15 cellular contexts compared by ENCODE assay signal in the genomic region with DNA sequence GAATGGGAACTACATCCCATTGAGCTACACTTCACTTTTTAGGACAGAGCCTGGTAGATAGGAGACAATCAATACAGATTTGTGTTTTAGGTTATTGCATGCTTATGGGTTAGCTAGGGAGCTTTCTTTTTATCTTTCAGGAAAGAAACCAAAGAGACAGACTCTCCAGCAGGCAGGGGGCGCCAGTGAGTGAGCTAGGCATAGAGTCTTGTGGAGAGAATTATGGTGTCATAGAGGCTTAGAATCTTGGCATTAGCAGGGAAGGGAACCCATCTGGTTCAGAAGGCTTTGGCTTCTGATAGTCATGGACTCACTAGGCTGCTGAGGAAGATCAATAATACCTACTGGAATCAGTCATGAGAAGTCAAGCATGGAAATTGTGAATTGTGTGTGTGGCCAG. TPM values are rescaled to one million over a fixed set of nuclear protein-coding genes. Genes with fewer than 3 reads are reported as not detected.
DNase-seq lines count a peak whose midpoint lies in the region; ATAC-seq and TF ChIP-seq lines count a peak whose summit lies in the region.
"Had no signal": no experiment of that assay in that cellular context is flagged by ENCODE, and none has a peak within 500 bp of the region (broad histone marks: within the 10 kb centered on the region; RNA-seq: fewer than 3 reads in every experiment).

A gene with protein sequence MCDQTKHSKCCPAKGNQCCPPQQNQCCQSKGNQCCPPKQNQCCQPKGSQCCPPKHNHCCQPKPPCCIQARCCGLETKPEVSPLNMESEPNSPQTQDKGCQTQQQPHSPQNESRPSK (plus strand): TSS at position 281 of the 400 bp plus-strand sequence. CDS start 6,101 bp downstream, outside the sequence.

- no peak within 1 kb of the TSS for H2AFZ ChIP-seq in Loucy (ENCODE audit: low read length)

- no peak for ATAC-seq in HG03280 (IDR thresholded peaks at IDR 0.05; ENCODE audit: unreplicated experiment)

- H3K27me3 Mint-ChIP-seq in chondrocyte (ENCODE audit: low read depth), result peaks cover 5% of the 10 kb centered on the region

- H3K27me3 ChIP-seq in Loucy (ENCODE audit: insufficient read depth, low read length, poor library complexity, severe bottlenecking), result no peaks in the 10 kb centered on the region
- H3K27me3 ChIP-seq: BLaER1 treated with 17β-estradiol and CSF1 and Interleukin-3, amounts not matched to agents 10 nM and 100 nM; right atrium auricular region had no signal

- H3F3A ChIP-seq in Loucy (ENCODE audit: low read depth), result no peaks in the 10 kb centered on the region

- H3K9me3 ChIP-seq in Loucy (ENCODE audit: insufficient read depth, low read depth, low read length), result no peaks in the 10 kb centered on the region
- H3K9me3 ChIP-seq: BLaER1 treated with 17β-estradiol and CSF1 and Interleukin-3, amounts not matched to agents 10 nM and 100 nM; right atrium auricular region had no signal

- no peaks in the 10 kb centered on the region for H3K9me2 ChIP-seq in Loucy (replicated peaks; ENCODE audit: low read depth, low read length)

- peak; percentile 66 for TF ChIP-seq CTCF in Loucy (conservative IDR thresholded peaks at IDR 0.05; ENCODE audit: low read length)
- peak; percentile 9 for TF ChIP-seq CTCF in chondrocyte (IDR thresholded peaks at IDR 0.05)

- no peak within 1 kb of the TSS for H3K9ac ChIP-seq in Loucy (ENCODE audit: low read depth, low read length, poor library complexity, severe bottlenecking)
- H3K9ac ChIP-seq: BLaER1 treated with 17β-estradiol and CSF1 and Interleukin-3, amounts not matched to agents 10 nM and 100 nM had no signal

- no peak within 1 kb of the TSS for H3K4me3 ChIP-seq in Loucy (ENCODE audit: low read length, poor library complexity, severe bottlenecking)
- H3K4me3 ChIP-seq: BLaER1 treated with 17β-estradiol and CSF1 and Interleukin-3, amounts not matched to agents 10 nM and 100 nM; right atrium auricular region; SK-N-MC had no signal

- H3K4me3 Mint-ChIP-seq in chondrocyte (ENCODE audit: unreplicated experiment), result no peak within 1 kb of the TSS

- no peaks in the 10 kb centered on the region for H3K79me2 ChIP-seq in Loucy (ENCODE audit: insufficient read depth, low read length)

- no peaks in the 10 kb centered on the region for H3K36me3 Mint-ChIP-seq in chondrocyte (ENCODE audit: low read depth)

- no peaks in the 10 kb centered on the region for H3K9me3 Mint-ChIP-seq in chondrocyte (ENCODE audit: low read depth)

- H3K36me3 ChIP-seq in Loucy (ENCODE audit: insufficient read depth, low read length), result no peaks in the 10 kb centered on the region
- H3K36me3 ChIP-seq: BLaER1 treated with 17β-estradiol and CSF1 and Interleukin-3, amounts not matched to agents 10 nM and 100 nM; right atrium auricular region had no signal

- no peak within 1 kb of the TSS for H3K27ac Mint-ChIP-seq in chondrocyte (ENCODE audit: unreplicated experiment)

- no peaks in the 10 kb centered on the region for H4K20me1 ChIP-seq in Loucy (ENCODE audit: insufficient read depth, low read length, poor library complexity, severe bottlenecking)
- H4K20me1 ChIP-seq: BLaER1 treated with 17β-estradiol and CSF1 and Interleukin-3, amounts not matched to agents 10 nM and 100 nM had no signal

- peak; percentile 73 for DNase-seq in activated CD8-positive, alpha-beta memory T cell treated with anti-CD3 and anti-CD28 coated beads, Interleukin-2, amount 50 U/mL, for 48 hours
- DNase-seq in activated CD8-positive, alpha-beta memory T cell treated with anti-CD3 and anti-CD28 coated beads for 24 hours, result no peak
- DNase-seq in chondrocyte (ENCODE audit: low spot score) (no peak), DMS153 (lab: John Stamatoyannopoulos, UW) (no peak), NCI-H446 treated with DMSO at 0.1 percent for 48 hours (lab: John Stamatoyannopoulos, UW) (no peak)
- DNase-seq in stimulated activated CD4-positive, alpha-beta T cell treated with anti-CD3 and anti-CD28 coated beads, Interleukin-4, amount 100 ng/mL, for 24 hours, result peak; percentile 8
- DNase-seq: cerebellar nuclear complex, HCEC 1CT, midbrain, NCI-H187 treated with DMSO at 0.1 percent for 48 hours had no signal

- H3K4me1 Mint-ChIP-seq in chondrocyte (ENCODE audit: low read depth), result peaks cover 5% of the 10 kb centered on the region

- no peak within 1 kb of the TSS for H3K4me2 ChIP-seq in Loucy (ENCODE audit: low read depth, low read length, poor library complexity, severe bottlenecking)
- H3K4me2 ChIP-seq: BLaER1 treated with 17β-estradiol and CSF1 and Interleukin-3, amounts not matched to agents 10 nM and 100 nM had no signal

- H3K4me1 ChIP-seq in Loucy (ENCODE audit: insufficient read depth, low read length, poor library complexity, severe bottlenecking), result no peaks in the 10 kb centered on the region
- H3K4me1 ChIP-seq: right atrium auricular region had no signal

RNA-seq across cellular contexts. Expression of the gene that starts here (rescaled TPM):
- total RNA-seq in chondrocyte, result not detected in 3 replicates
- total RNA-seq: right atrium auricular region had no signal

Comparison
In these comparisons a context has a peak if more than half of its experiments do, and no peak if none do; other contexts are left out.
1. DNase-seq: peak in activated CD8-positive, alpha-beta memory T cell treated with anti-CD3 and anti-CD28 coated beads, Interleukin-2, amount 50 U/mL, for 48 hours (single experiment) and stimulated activated CD4-positive, alpha-beta T cell treated with anti-CD3 and anti-CD28 coated beads, Interleukin-4, amount 100 ng/mL, for 24 hours (single experiment); none in activated CD8-positive, alpha-beta memory T cell treated with anti-CD3 and anti-CD28 coated beads for 24 hours (single experiment), chondrocyte (single experiment), DMS153 (single experiment) and NCI-H446 treated with DMSO at 0.1 percent for 48 hours (single experiment).